In genomic region chr13:91356919-91357612, GRCh38 we compare ENCODE assay signal across 1 cellular context.
TF ChIP-seq lines count a peak whose summit lies in the region.

No MANE protein-coding gene starts in this region.

TF ChIP-seq in K562, 482 proteins besides CTCF, POLR2A, EP300 and RAD21:
- no peak for TF ChIP-seq ZNF766 (CRISPR knock-in tag; conservative IDR thresholded peaks at IDR 0.05)
- TF ChIP-seq MCM7 (IDR thresholded peaks at IDR 0.05), result no peak
- TF ChIP-seq ZNF586 (CRISPR knock-in tag; conservative IDR thresholded peaks at IDR 0.05), result no peak
- no peak for TF ChIP-seq ZNF431 (CRISPR knock-in tag; IDR thresholded peaks at IDR 0.05)
- TF ChIP-seq ATF3 (IDR thresholded peaks at IDR 0.05), result no peak
- peak; percentile 60; the same call in 1 of the 2 replicates for TF ChIP-seq ATF3 (CRISPR knock-in tag; conservative IDR thresholded peaks at IDR 0.05)
- no peak for TF ChIP-seq ZNF280B (CRISPR knock-in tag; IDR thresholded peaks at IDR 0.05)
